ENCODE assay signal across 24 cellular contexts in genomic region chr6:46276571-46277142, GRCh38.
"Had no signal": no experiment of that assay in that cellular context is flagged by ENCODE, and none has a peak within 500 bp of the region (broad histone marks: within the 10 kb centered on the region; RNA-seq: fewer than 3 reads in every experiment).

No MANE protein-coding gene starts in this region.

- H3K27me3 Mint-ChIP-seq: brain had no signal

- ATAC-seq: activated CD8-positive, alpha-beta memory T cell treated with anti-CD3 and anti-CD28 coated beads, Interleukin-2, amount 10 ng/mL, durations not matched to agents 7 days and 5 days; activated naive CD4-positive, alpha-beta T cell treated with anti-CD3 and anti-CD28 coated beads, Interleukin-2, amount 50 U/mL, for 72 hours; activated naive CD8-positive, alpha-beta T cell treated with anti-CD3 and anti-CD28 coated beads, Interleukin-2, amount 50 U/mL, for 24 hours; T-helper 17 cell had no signal

- H3K27ac Mint-ChIP-seq: activated B cell treated with CpG ODN at 0.5 μM for 24 hours; activated CD4-positive, alpha-beta T cell treated with anti-CD3 and anti-CD28 coated beads, Interleukin-2, amount 10 ng/mL, durations not matched to agents 24 days and 14 days; activated CD8-positive, alpha-beta memory T cell treated with anti-CD3 and anti-CD28 coated beads, Interleukin-2, amount 10 ng/mL, durations not matched to agents 7 days and 5 days; activated naive CD4-positive, alpha-beta T cell treated with anti-CD3 and anti-CD28 coated beads, Interleukin-2, amount 50 U/mL, for 72 hours; activated naive CD8-positive, alpha-beta T cell treated with anti-CD3 and anti-CD28 coated beads, Interleukin-2, amount 50 U/mL, for 24 hours; activated T-cell treated with anti-CD3 and anti-CD28 coated beads, Interleukin-2, amount 50 U/mL, for 24 hours; activated T-helper 1 cell treated with anti-CD3 and anti-CD28 coated beads, Interleukin-12 subunit alpha, Interleukin-12 subunit beta, Interleukin-2, Interleukin-4 antibody, amounts not matched to agents 30 ng/mL and 10 ng/mL and 1 ng/mL, durations not matched to agents 14 hours and 24 hours and 36 hours; brain; T-helper 17 cell had no signal

- H3K4me1 Mint-ChIP-seq: activated B cell treated with CpG ODN at 0.5 μM for 24 hours; activated CD4-positive, alpha-beta T cell treated with anti-CD3 and anti-CD28 coated beads, Interleukin-2, amount 10 ng/mL, durations not matched to agents 24 days and 14 days; activated CD8-positive, alpha-beta memory T cell treated with anti-CD3 and anti-CD28 coated beads, Interleukin-2, amount 10 ng/mL, durations not matched to agents 7 days and 5 days; activated naive CD8-positive, alpha-beta T cell treated with anti-CD3 and anti-CD28 coated beads, Interleukin-2, amount 50 U/mL, for 24 hours; brain; T-helper 17 cell had no signal

- DNase-seq: activated B cell treated with CpG ODN at 0.5 μM for 24 hours; activated CD4-positive, alpha-beta T cell treated with anti-CD3 and anti-CD28 coated beads for 1 hour; activated CD4-positive, alpha-beta T cell treated with anti-CD3 and anti-CD28 coated beads, Interleukin-2, amount 10 ng/mL, durations not matched to agents 24 days and 14 days; activated CD4-positive, alpha-beta T cell treated with anti-CD3 and anti-CD28 coated beads, Interleukin-2, amount 50 U/mL, for 48 hours; activated CD8-positive, alpha-beta memory T cell treated with anti-CD3 and anti-CD28 coated beads, Interleukin-2, amount 10 ng/mL, durations not matched to agents 7 days and 5 days; activated effector memory CD4-positive, alpha-beta T cell treated with Interleukin-2 at 50 U/mL for 16 hours; activated naive CD4-positive, alpha-beta T cell; activated naive CD8-positive, alpha-beta T cell treated with anti-CD3 and anti-CD28 coated beads, Interleukin-2, amount 50 U/mL, for 24 hours; activated T-cell treated with anti-CD3 and anti-CD28 coated beads, Interleukin-2, amount 50 U/mL, for 24 hours; amniotic stem cell; Kasumi-1; KBM-7; NCI-H1092; NCI-H1417; NCI-H1930; NCI-H510A treated with DMSO at 0.1 percent for 48 hours; NCI-H69; NK-92 treated with Interleukin-12 subunit alpha and Interleukin-12 subunit beta, amount 100 ng/mL, for 24 hours; SHP77 treated with DMSO at 0.1 percent for 48 hours; T-helper 17 cell; T1000 had no signal

- H3K36me3 Mint-ChIP-seq: activated CD8-positive, alpha-beta memory T cell treated with anti-CD3 and anti-CD28 coated beads, Interleukin-2, amount 10 ng/mL, durations not matched to agents 7 days and 5 days; activated naive CD4-positive, alpha-beta T cell treated with anti-CD3 and anti-CD28 coated beads, Interleukin-2, amount 50 U/mL, for 72 hours; brain had no signal

- H3K9me3 Mint-ChIP-seq: activated B cell treated with CpG ODN at 0.5 μM for 24 hours; activated CD4-positive, alpha-beta T cell treated with anti-CD3 and anti-CD28 coated beads, Interleukin-2, amount 10 ng/mL, durations not matched to agents 24 days and 14 days; activated naive CD4-positive, alpha-beta T cell treated with anti-CD3 and anti-CD28 coated beads, Interleukin-2, amount 50 U/mL, for 72 hours; activated naive CD8-positive, alpha-beta T cell treated with anti-CD3 and anti-CD28 coated beads, Interleukin-2, amount 50 U/mL, for 24 hours; activated T-cell treated with anti-CD3 and anti-CD28 coated beads, Interleukin-2, amount 50 U/mL, for 24 hours; activated T-helper 1 cell treated with anti-CD3 and anti-CD28 coated beads, Interleukin-12 subunit alpha, Interleukin-12 subunit beta, Interleukin-2, Interleukin-4 antibody, amounts not matched to agents 30 ng/mL and 10 ng/mL and 1 ng/mL, durations not matched to agents 14 hours and 24 hours and 36 hours; brain had no signal

- H3K4me3 Mint-ChIP-seq: activated B cell treated with CpG ODN at 0.5 μM for 24 hours; activated CD4-positive, alpha-beta T cell treated with anti-CD3 and anti-CD28 coated beads, Interleukin-2, amount 10 ng/mL, durations not matched to agents 24 days and 14 days; activated CD8-positive, alpha-beta memory T cell treated with anti-CD3 and anti-CD28 coated beads, Interleukin-2, amount 10 ng/mL, durations not matched to agents 7 days and 5 days; activated naive CD8-positive, alpha-beta T cell treated with anti-CD3 and anti-CD28 coated beads, Interleukin-2, amount 50 U/mL, for 24 hours; activated T-cell treated with anti-CD3 and anti-CD28 coated beads, Interleukin-2, amount 50 U/mL, for 24 hours; activated T-helper 1 cell treated with anti-CD3 and anti-CD28 coated beads, Interleukin-12 subunit alpha, Interleukin-12 subunit beta, Interleukin-2, Interleukin-4 antibody, amounts not matched to agents 30 ng/mL and 10 ng/mL and 1 ng/mL, durations not matched to agents 14 hours and 24 hours and 36 hours; brain; T-helper 17 cell had no signal
